In genomic region chr11:74465291-74465708, GRCh38 we compare ENCODE assay signal across 18 cellular contexts. TPM values are rescaled to one million over a fixed set of nuclear protein-coding genes. Genes with fewer than 3 reads are reported as not detected.
DNase-seq lines count a peak whose midpoint lies in the region; ATAC-seq and TF ChIP-seq lines count a peak whose summit lies in the region.
"Had no signal": no experiment of that assay in that cellular context is flagged by ENCODE, and none has a peak within 500 bp of the region (broad histone marks: within the 10 kb centered on the region; RNA-seq: fewer than 3 reads in every experiment).

No MANE protein-coding gene starts in this region.

- no peaks in the 10 kb centered on the region for H3K36me3 ChIP-seq in PC-9 (ENCODE audit: low read depth)
- peaks cover 0 to 6% (median 2%) of the 10 kb centered on the region in 4 donors for H3K36me3 ChIP-seq in stomach

- no peak for TF ChIP-seq POLR2A in stomach (IDR thresholded peaks at IDR 0.05)

- H3K9me2 ChIP-seq in PC-9 (ENCODE audit: insufficient read depth) = no peaks in the 10 kb centered on the region

- TF ChIP-seq EP300 in stomach (IDR thresholded peaks at IDR 0.05) = no peak

- H3K9me3 ChIP-seq in PC-9 (ENCODE audit: insufficient read depth, low read depth) = no peaks in the 10 kb centered on the region
- H3K9me3 ChIP-seq in stomach = no peaks in the 10 kb centered on the region
- H3K9me3 ChIP-seq: psoas muscle, testis had no signal

- H3K4me3 ChIP-seq in PC-9 (no peak overlapping the region), stomach (peak overlapping the region in 1 of 4 donors; percentile 2)
- H3K4me3 ChIP-seq: psoas muscle, smooth muscle cell, testis had no signal

- ATAC-seq in foreskin keratinocyte (peak; percentile 54), HG03354 (IDR thresholded peaks at IDR 0.05; ENCODE audit: poor library complexity, severe bottlenecking, unreplicated experiment) (no peak)
- ATAC-seq: left ventricle myocardium superior; psoas muscle; stimulated activated naive B cell treated with anti-CD40 and anti-IgM and Interleukin-4, amounts not matched to agents 10 μg/mL and 1 μg/mL and 100 μg/mL, for 72 hours had no signal

- whole genome bisulfite sequencing in stomach, 5 donors = 21 to 53% (median 38%) methylated on average over 2 of the region's 2 CpGs

- no peaks in the 10 kb centered on the region for H3K27me3 ChIP-seq in PC-9 (ENCODE audit: insufficient read depth, low read depth)
- peaks cover 42% of the 10 kb centered on the region for H3K27me3 ChIP-seq in foreskin keratinocyte
- no peaks in the 10 kb centered on the region for H3K27me3 ChIP-seq in stomach
- H3K27me3 ChIP-seq: testis had no signal

- DNase-seq in HuH-7.5 (ENCODE audit: low spot score) (peak; percentile 26), PC-9 (peak; percentile 55 to 69), foreskin keratinocyte (peak in 1 of 2 donors; percentile 32), stomach (peak; percentile 71), midbrain (lab: John Stamatoyannopoulos, UW) (no peak)
- no peak for DNase-seq in activated CD4-positive, alpha-beta T cell treated with anti-CD3 and anti-CD28 coated beads, Interleukin-2, amount 50 U/mL, for 1 hour
- DNase-seq: activated B cell treated with CpG ODN at 0.5 μM for 24 hours; activated CD4-positive, alpha-beta memory T cell treated with anti-CD3 and anti-CD28 coated beads, Interleukin-2, amount 10 ng/mL, durations not matched to agents 7 days and 5 days; activated gamma-delta T cell; left ventricle myocardium superior; NCI-H1417; NCI-H510A treated with DMSO at 0.1 percent for 48 hours; psoas muscle; stimulated activated naive B cell treated with anti-CD40 and anti-IgM and Interleukin-4, amounts not matched to agents 10 μg/mL and 1 μg/mL and 100 μg/mL, for 72 hours; T1000; testis had no signal

- H3K4me1 ChIP-seq in PC-9 (replicated peaks; ENCODE audit: insufficient read depth) (peaks cover 29% of the 10 kb centered on the region), foreskin keratinocyte (no peaks in the 10 kb centered on the region), stomach (peaks cover 17 to 84% (median 61%) of the 10 kb centered on the region in 4 donors)

- no TSS peak for BruUV-seq in PC-9 (replicated peaks; lab: Mats Ljungman, UMichigan)

- POLR2A ChIA-PET in PC-9 (lab: Charles Lee; ENCODE audit: unreplicated experiment) = no interaction called here

- H3K27ac ChIP-seq in PC-9 (no peak overlapping the region), foreskin keratinocyte (no peak overlapping the region), stomach (peak overlapping the region in 2 of 5 donors; percentile 79 to 90)
- H3K27ac ChIP-seq: psoas muscle, testis had no signal

- H3K79me2 ChIP-seq in PC-9 (ENCODE audit: low read depth) = no peaks in the 10 kb centered on the region

- no peaks in the 10 kb centered on the region; the same call in 1 of the 2 replicates for H3F3A ChIP-seq in PC-9 (ENCODE audit: insufficient read depth, low read depth)

- intact Hi-C loops in PC-9 (cut with micrococcal nuclease; ENCODE audit: unreplicated experiment) = no loop called here
- intact Hi-C loops in stomach (cut with DNase I; ENCODE audit: low total_unique reads) = no loop called here

- CTCF ChIA-PET in PC-9 (lab: Charles Lee) = no interaction called here

- 0 out of 2 replicates have a peak overlapping the region, but pooled peaks have one; percentile 26 for H3K4me2 ChIP-seq in PC-9
- H3K4me2 ChIP-seq: smooth muscle cell had no signal

- H4K20me1 ChIP-seq in PC-9 (ENCODE audit: insufficient read depth) = no peaks in the 10 kb centered on the region

- no peak for TF ChIP-seq CTCF in PC-9 (conservative IDR thresholded peaks at IDR 0.05)
- TF ChIP-seq CTCF in foreskin keratinocyte (conservative IDR thresholded peaks at IDR 0.05) = no peak
- TF ChIP-seq CTCF in stomach (IDR thresholded peaks at IDR 0.05) = no peak

- no peak overlapping the region; the same call in 1 of the 2 replicates for H2AFZ ChIP-seq in PC-9

RNA-seq across cellular contexts. Expression of gene KCNE3, which starts 2.0 kb away (rescaled TPM):
- 0.28 and 0.52 TPM in 2 replicates for total RNA-seq in PC-9 (2021)
- 0.07 TPM in 2 replicates for total RNA-seq in foreskin keratinocyte
- 0.01 TPM in 1 of 2 replicates, not detected in the other for polyA plus RNA-seq in foreskin keratinocyte
- 10 to 100 TPM in 3 of 5 donors, 1 to 10 TPM in 2; 3.6 to 35.1 (median 11.7) TPM for total RNA-seq in stomach
- polyA plus RNA-seq in stomach = 10 to 100 TPM in 1 of 3 donors, 1 to 10 TPM in 2; 5.8 to 14.4 (median 9.5) TPM
- total RNA-seq: activated B cell treated with CpG ODN at 0.5 μM for 24 hours; activated CD4-positive, alpha-beta memory T cell treated with anti-CD3 and anti-CD28 coated beads, Interleukin-2, amount 10 ng/mL, durations not matched to agents 7 days and 5 days had no signal

RNA-seq across cellular contexts. Expression of gene LIPT2, which starts 28.2 kb away (rescaled TPM):
- 5.8 and 6.8 TPM in 2 replicates for total RNA-seq in PC-9 (2021)
- total RNA-seq in foreskin keratinocyte = 1.7 and 1.9 TPM in 2 replicates
- 1.6 and 1.7 TPM in 2 replicates for polyA plus RNA-seq in foreskin keratinocyte
- total RNA-seq in stomach = 10 to 100 TPM in 2 of 5 donors, 1 to 10 TPM in 1, under 1 TPM in 1, not detected in 1; 0.45 to 32.0 (median 10.9) TPM
- 1 to 10 TPM; 1.6 to 3.1 (median 1.8) TPM for polyA plus RNA-seq in stomach

Comparison
In these comparisons a context has a peak if more than half of its experiments do, and no peak if none do; other contexts are left out.
1. DNase-seq: peak in HuH-7.5 (single experiment), PC-9 (2 of 2) and stomach (single experiment); none in midbrain (single experiment) and activated CD4-positive, alpha-beta T cell treated with anti-CD3 and anti-CD28 coated beads, Interleukin-2, amount 50 U/mL, for 1 hour (single experiment).